ENCODE assay signal across 10 cellular contexts in the genomic region with DNA sequence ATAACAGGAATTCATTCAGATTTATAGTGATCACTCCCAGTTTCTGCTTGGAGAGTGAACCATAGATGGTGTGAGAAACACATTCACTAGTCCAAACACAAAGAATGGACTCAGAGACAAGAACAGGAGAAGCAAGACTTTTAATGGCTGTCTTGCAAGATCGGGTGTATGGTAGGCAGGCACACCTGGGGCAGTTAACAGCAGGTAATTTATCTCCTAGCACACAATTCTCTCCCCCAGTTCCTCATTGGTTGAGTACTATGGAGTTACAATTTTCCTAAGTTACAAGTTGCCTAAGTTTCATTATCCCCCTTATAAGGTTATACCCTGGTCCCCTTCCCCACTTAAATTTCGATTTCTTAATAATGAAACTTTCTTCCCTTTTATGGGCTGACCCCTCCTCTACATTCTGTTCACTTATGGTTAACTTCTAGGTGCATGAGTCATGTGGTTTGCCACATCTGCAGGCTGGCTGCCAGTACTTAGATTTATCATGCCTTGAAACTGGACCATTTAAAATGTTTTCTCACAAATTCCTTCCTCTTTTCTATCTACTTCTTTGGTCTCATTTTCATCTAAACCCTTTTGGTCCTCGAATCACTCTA.
DNase-seq lines count a peak whose midpoint lies in the region; ATAC-seq and FAIRE-seq lines count a peak whose summit lies in the region.
"Had no signal": no experiment of that assay in that cellular context is flagged by ENCODE, and none has a peak within 500 bp of the region (broad histone marks: within the 10 kb centered on the region; RNA-seq: fewer than 3 reads in every experiment).

No MANE protein-coding gene starts in this region.

- DNase-seq in RCC 7860 (ENCODE audit: low spot score) (peak; percentile 54), glomerular visceral epithelial cell (ENCODE audit: extremely low spot score) (peak; percentile 70), left ventricle myocardium superior (no peak), nucleus accumbens (lab: John Stamatoyannopoulos, UW) (no peak), DMS 273 treated with DMSO at 0.1 percent for 48 hours (lab: John Stamatoyannopoulos, UW) (no peak)
- no peak for DNase-seq in activated CD8-positive, alpha-beta memory T cell treated with anti-CD3 and anti-CD28 coated beads for 24 hours
- DNase-seq: tibial artery had no signal

- peak; percentile 78 for ATAC-seq in GM18511 (IDR thresholded peaks at IDR 0.05; ENCODE audit: unreplicated experiment)
- ATAC-seq in HG02973 (IDR thresholded peaks at IDR 0.05; ENCODE audit: unreplicated experiment): peak; percentile 63
- ATAC-seq in left ventricle myocardium superior: no peak

- peak; percentile 95 for FAIRE-seq in RCC 7860 (lab: Jason Lieb, UNC)
- FAIRE-seq: endometrium had no signal

- intact Hi-C loops in left ventricle myocardium superior (cut with micrococcal nuclease): no loop called here

Comparison
In these comparisons a context has a peak if more than half of its experiments do, and no peak if none do; other contexts are left out.
1. DNase-seq: peak in RCC 7860 (single experiment) and glomerular visceral epithelial cell (single experiment); none in left ventricle myocardium superior (single experiment), activated CD8-positive, alpha-beta memory T cell treated with anti-CD3 and anti-CD28 coated beads for 24 hours (single experiment), nucleus accumbens (0 of 56) and DMS 273 treated with DMSO at 0.1 percent for 48 hours (single experiment).